ENCODE assay signal across 22 cellular contexts in genomic region chr16:29111421-29111820, GRCh38.
A peak's percentile ranks its signal among the peaks of the same experiment; 100 is the strongest.
DNase-seq lines count a peak whose midpoint lies in the region; ATAC-seq and TF ChIP-seq lines count a peak whose summit lies in the region.
"Had no signal": no experiment of that assay in that cellular context is flagged by ENCODE, and none has a peak within 500 bp of the region (broad histone marks: within the 10 kb centered on the region; RNA-seq: fewer than 3 reads in every experiment).

No MANE protein-coding gene starts in this region.

- H3K4me1 ChIP-seq in HAP-1, result no peaks in the 10 kb centered on the region
- H3K4me1 ChIP-seq: Peyer's patch had no signal

- H3K4me1 Mint-ChIP-seq in CD14-positive monocyte (peaks cover 33% of the 10 kb centered on the region), T-helper 17 cell (peaks cover 9% of the 10 kb centered on the region), memory B cell (peaks cover 7% of the 10 kb centered on the region)

- no peaks in the 10 kb centered on the region for H3K27me3 ChIP-seq in HAP-1 (ENCODE audit: low read depth)
- H3K27me3 ChIP-seq: neutrophil, Peyer's patch had no signal

- no peak overlapping the region for H3K4me3 ChIP-seq in HAP-1
- H3K4me3 ChIP-seq: lung, Peyer's patch had no signal

- H3K36me3 ChIP-seq in HAP-1 (replicated peaks), result no peaks in the 10 kb centered on the region
- H3K36me3 ChIP-seq: Peyer's patch had no signal

- peaks cover 0 to 2% (median 0%) of the 10 kb centered on the region in 7 donors for H3K9me3 Mint-ChIP-seq in CD14-positive monocyte
- H3K9me3 Mint-ChIP-seq in memory B cell, result no peaks in the 10 kb centered on the region
- H3K9me3 Mint-ChIP-seq: dendritic cell treated with granulocyte-macrophage colony-stimulating factor and Interleukin-4, amounts not matched to agents 40 ng/mL and 50 ng/mL, for 4 days; T-helper 1 cell treated with Interleukin-12 subunit alpha and Interleukin-12 subunit beta and Interleukin-4 antibody, amounts not matched to agents 30 μg/mL and 1 μg/mL, for 36 hours had no signal

- H3K4me3 Mint-ChIP-seq in CD14-positive monocyte (no peak overlapping the region), T-helper 17 cell (no peak overlapping the region), memory B cell (no peak overlapping the region)
- H3K4me3 Mint-ChIP-seq: dendritic cell treated with granulocyte-macrophage colony-stimulating factor and Interleukin-4, amounts not matched to agents 40 ng/mL and 50 ng/mL, for 4 days; T-helper 1 cell treated with Interleukin-12 subunit alpha and Interleukin-12 subunit beta and Interleukin-4 antibody, amounts not matched to agents 30 μg/mL and 1 μg/mL, for 36 hours had no signal

- in situ Hi-C loops in HAP-1 (cut with MboI; ENCODE audit: low sequenced_read_pairs), result loop anchor here (25.0 kb wide), 2 partner anchors 99 to 926 kb away; partner anchors contain the start of gene TLCD3B

- H3K9me3 ChIP-seq in T-helper 17 cell (ENCODE audit: control insufficient read depth, low read length, poor library complexity, severe bottlenecking) (no peaks in the 10 kb centered on the region), HAP-1 (no peaks in the 10 kb centered on the region)
- H3K9me3 ChIP-seq: neutrophil, Peyer's patch had no signal

- H3K27me3 Mint-ChIP-seq in CD14-positive monocyte (ENCODE audit: low read depth in 3 of 3), result peaks cover 0 to 3% (median 0%) of the 10 kb centered on the region in 3 donors
- H3K27me3 Mint-ChIP-seq in T-helper 17 cell, result no peaks in the 10 kb centered on the region
- H3K27me3 Mint-ChIP-seq in memory B cell, result no peaks in the 10 kb centered on the region

- intact Hi-C loops in CD14-positive monocyte (cut with micrococcal nuclease), result no loop called here

- H3K36me3 Mint-ChIP-seq in CD14-positive monocyte (peaks cover 62 to 71% of the 10 kb centered on the region in 2 donors), T-helper 17 cell (ENCODE audit: low read depth) (peaks cover 3% of the 10 kb centered on the region), memory B cell (peaks cover 9% of the 10 kb centered on the region)

- no peak for ATAC-seq in T-helper 17 cell
- ATAC-seq in memory B cell (ENCODE audit: low read depth), result no peak
- ATAC-seq in GM18520 (IDR thresholded peaks at IDR 0.05; ENCODE audit: unreplicated experiment), result no peak

- DNase-seq in DMS53 (lab: John Stamatoyannopoulos, UW) (peak; percentile 13), DMS53 treated with DMSO at 0.1 percent for 48 hours (lab: John Stamatoyannopoulos, UW; ENCODE audit: unreplicated experiment) (no peak), CD14-positive monocyte (ENCODE audit: low spot score) (no peak), T-helper 17 cell (no peak), memory B cell (ENCODE audit: low spot score in 2 of 2) (no peak), NCI-H1436 (lab: John Stamatoyannopoulos, UW) (no peak), HAP-1 (ENCODE audit: low spot score in 2 of 2) (no peak)
- DNase-seq: activated CD4-positive, alpha-beta T cell treated with anti-CD3 and anti-CD28 coated beads for 48 hours; activated CD8-positive, alpha-beta memory T cell treated with anti-CD3 and anti-CD28 coated beads, Interleukin-2, amount 50 U/mL, for 48 hours; activated naive CD4-positive, alpha-beta T cell treated with Interleukin-2 at 50 U/mL for 16 hours; amygdala; GOT3; Karpas-422; NCI-H524; Peyer's patch; small intestine; stimulated activated CD4-positive, alpha-beta T cell treated with anti-CD3 and anti-CD28 coated beads, Interleukin-1b, Interleukin-23, amount 100 ng/mL, for 48 hours had no signal

- no peak for TF ChIP-seq CTCF in CD14-positive monocyte (IDR thresholded peaks at IDR 0.05)

- H3K27ac Mint-ChIP-seq in CD14-positive monocyte (peak overlapping the region in 4 of 7 donors; percentile 11 to 69 (median 20)), T-helper 17 cell (peak overlapping the region; percentile 87), memory B cell (peak overlapping the region; percentile 31)
- H3K27ac Mint-ChIP-seq: dendritic cell treated with granulocyte-macrophage colony-stimulating factor and Interleukin-4, amounts not matched to agents 40 ng/mL and 50 ng/mL, for 4 days; T-helper 1 cell treated with Interleukin-12 subunit alpha and Interleukin-12 subunit beta and Interleukin-4 antibody, amounts not matched to agents 30 μg/mL and 1 μg/mL, for 36 hours had no signal

Comparison
In these comparisons a context has a peak if more than half of its experiments do, and no peak if none do; other contexts are left out.
1. H3K27ac Mint-ChIP-seq: peak in every context shown above with its lines; median percentile 87 in T-helper 17 cell; 31 in memory B cell; 20 in CD14-positive monocyte.